Comparison of ENCODE assay signal across 21 cellular contexts in genomic region chr9:90009447-90009846, GRCh38.
DNase-seq lines count a peak whose midpoint lies in the region; ATAC-seq lines count a peak whose summit lies in the region.
"Had no signal": no experiment of that assay in that cellular context is flagged by ENCODE, and none has a peak within 500 bp of the region (broad histone marks: within the 10 kb centered on the region; RNA-seq: fewer than 3 reads in every experiment).

No MANE protein-coding gene starts in this region.

- 61% methylated on average over 4 of the region's 4 CpGs for WGBS in right cardiac atrium

- peak overlapping the region; percentile 31 for H3K27ac Mint-ChIP-seq in stimulated activated naive B cell treated with anti-CD40 and anti-IgM and Interleukin-4, amounts not matched to agents 10 μg/mL and 1 μg/mL and 100 μg/mL, for 72 hours
- H3K27ac Mint-ChIP-seq: activated naive CD4-positive, alpha-beta T cell treated with anti-CD3 and anti-CD28 coated beads, Interleukin-2, amount 10 ng/mL, durations not matched to agents 7 days and 5 days; brain; H9; nephron; T-helper 1 cell treated with Interleukin-12 subunit alpha and Interleukin-12 subunit beta and Interleukin-4 antibody, amounts not matched to agents 30 μg/mL and 1 μg/mL, for 36 hours had no signal

- peaks cover 0 to 3% of the 10 kb centered on the region in 2 donors for H3K9me3 Mint-ChIP-seq in stimulated activated naive B cell treated with anti-CD40 and anti-IgM and Interleukin-4, amounts not matched to agents 10 μg/mL and 1 μg/mL and 100 μg/mL, for 72 hours
- H3K9me3 Mint-ChIP-seq: activated naive CD4-positive, alpha-beta T cell treated with anti-CD3 and anti-CD28 coated beads, Interleukin-2, amount 10 ng/mL, durations not matched to agents 7 days and 5 days had no signal

- H3K36me3 Mint-ChIP-seq in stimulated activated naive B cell treated with anti-CD40 and anti-IgM and Interleukin-4, amounts not matched to agents 10 μg/mL and 1 μg/mL and 100 μg/mL, for 72 hours, result no peaks in the 10 kb centered on the region
- H3K36me3 Mint-ChIP-seq: activated naive CD4-positive, alpha-beta T cell treated with anti-CD3 and anti-CD28 coated beads, Interleukin-2, amount 10 ng/mL, durations not matched to agents 7 days and 5 days; brain had no signal

- ATAC-seq in Right ventricle myocardium inferior, result peak; percentile 36
- ATAC-seq in right cardiac atrium, result no peak
- peak; percentile 94 to 96 for ATAC-seq in stimulated activated naive B cell treated with anti-CD40 and anti-IgM and Interleukin-4, amounts not matched to agents 10 μg/mL and 1 μg/mL and 100 μg/mL, for 72 hours (replicated peaks)
- no peak for ATAC-seq in GM21619 (IDR thresholded peaks at IDR 0.05; ENCODE audit: unreplicated experiment)
- no peak for ATAC-seq in HG02588 (IDR thresholded peaks at IDR 0.05; ENCODE audit: unreplicated experiment)

- H3K4me1 ChIP-seq in right cardiac atrium (ENCODE audit: control insufficient read depth, insufficient read depth, low read length), result no peaks in the 10 kb centered on the region
- H3K4me1 ChIP-seq: Caco-2 had no signal

- DNase-seq in Right ventricle myocardium inferior (ENCODE audit: missing footprints) (peak; percentile 73), right cardiac atrium (no peak), KBM-7 (peak; percentile 3), germinal center (ENCODE audit: low spot score) (peak; percentile 49), hypothalamus (lab: John Stamatoyannopoulos, UW) (no peak)
- peak; percentile 36 for DNase-seq in stimulated activated naive B cell treated with anti-CD40 and anti-IgM and Interleukin-4, amounts not matched to agents 10 μg/mL and 1 μg/mL and 100 μg/mL, for 72 hours
- DNase-seq: activated CD4-positive, alpha-beta T cell treated with anti-CD3 and anti-CD28 coated beads for 1 hour; activated CD8-positive, alpha-beta memory T cell treated with anti-CD3 and anti-CD28 coated beads, Interleukin-2, amount 50 U/mL, for 4 hours; activated naive CD4-positive, alpha-beta T cell treated with anti-CD3 and anti-CD28 coated beads, Interleukin-2, amount 10 ng/mL, durations not matched to agents 7 days and 5 days; Caco-2; dorsolateral prefrontal cortex; H9; NCI-H146; NCI-H526 treated with DMSO at 0.1 percent for 48 hours; stimulated activated CD4-positive, alpha-beta T cell treated with anti-CD3 and anti-CD28 coated beads, Interleukin-1b, Interleukin-23, amount 100 ng/mL, for 48 hours had no signal

- no peaks in the 10 kb centered on the region for H3K9me3 ChIP-seq in right cardiac atrium (ENCODE audit: control insufficient read depth, low read length)
- H3K9me3 ChIP-seq: Caco-2, thoracic aorta had no signal

- intact Hi-C loops in Right ventricle myocardium inferior (cut with DNase I), result no loop called here
- intact Hi-C loops in right cardiac atrium (cut with DNase I), result loop anchor here in 3 of 4 donors (10.0 kb wide), 2 partner anchors 85 to 135 kb away; no protein-coding TSS in a partner anchor

- no peak overlapping the region for H3K4me3 ChIP-seq in right cardiac atrium (ENCODE audit: low read length)
- H3K4me3 ChIP-seq: dorsolateral prefrontal cortex, thoracic aorta had no signal

- in situ Hi-C loops in KBM-7 (cut with MboI; ENCODE audit: low pct_unique_long_range_greater_than_20kb, low sequenced_read_pairs), result no loop called here

- peak overlapping the region in 1 of 2 donors; percentile 56 for H3K4me3 Mint-ChIP-seq in stimulated activated naive B cell treated with anti-CD40 and anti-IgM and Interleukin-4, amounts not matched to agents 10 μg/mL and 1 μg/mL and 100 μg/mL, for 72 hours
- H3K4me3 Mint-ChIP-seq: activated naive CD4-positive, alpha-beta T cell treated with anti-CD3 and anti-CD28 coated beads, Interleukin-2, amount 10 ng/mL, durations not matched to agents 7 days and 5 days; brain; H9; nephron; T-helper 1 cell treated with Interleukin-12 subunit alpha and Interleukin-12 subunit beta and Interleukin-4 antibody, amounts not matched to agents 30 μg/mL and 1 μg/mL, for 36 hours had no signal

- no peak overlapping the region for H3K27ac ChIP-seq in right cardiac atrium (ENCODE audit: low read length)
- H3K27ac ChIP-seq: dorsolateral prefrontal cortex, thoracic aorta had no signal

- H3K4me1 Mint-ChIP-seq in stimulated activated naive B cell treated with anti-CD40 and anti-IgM and Interleukin-4, amounts not matched to agents 10 μg/mL and 1 μg/mL and 100 μg/mL, for 72 hours, result peaks cover 25 to 33% of the 10 kb centered on the region in 2 donors

- H3K27me3 ChIP-seq in right cardiac atrium (ENCODE audit: control insufficient read depth, insufficient read depth), result no peaks in the 10 kb centered on the region
- H3K27me3 ChIP-seq: dorsolateral prefrontal cortex had no signal

- no peaks in the 10 kb centered on the region for H3K27me3 Mint-ChIP-seq in stimulated activated naive B cell treated with anti-CD40 and anti-IgM and Interleukin-4, amounts not matched to agents 10 μg/mL and 1 μg/mL and 100 μg/mL, for 72 hours

Comparison
In these comparisons a context has a peak if more than half of its experiments do, and no peak if none do; other contexts are left out.
1. ATAC-seq: peak in Right ventricle myocardium inferior (single experiment) and stimulated activated naive B cell treated with anti-CD40 and anti-IgM and Interleukin-4, amounts not matched to agents 10 μg/mL and 1 μg/mL and 100 μg/mL, for 72 hours (2 of 2); none in right cardiac atrium (0 of 2), GM21619 (single experiment) and HG02588 (single experiment).
2. DNase-seq: peak in Right ventricle myocardium inferior (single experiment), KBM-7 (single experiment), germinal center (single experiment) and stimulated activated naive B cell treated with anti-CD40 and anti-IgM and Interleukin-4, amounts not matched to agents 10 μg/mL and 1 μg/mL and 100 μg/mL, for 72 hours (single experiment); none in right cardiac atrium (0 of 3) and hypothalamus (0 of 51).